ENCODE assay signal across 7 cellular contexts in the genomic region with DNA sequence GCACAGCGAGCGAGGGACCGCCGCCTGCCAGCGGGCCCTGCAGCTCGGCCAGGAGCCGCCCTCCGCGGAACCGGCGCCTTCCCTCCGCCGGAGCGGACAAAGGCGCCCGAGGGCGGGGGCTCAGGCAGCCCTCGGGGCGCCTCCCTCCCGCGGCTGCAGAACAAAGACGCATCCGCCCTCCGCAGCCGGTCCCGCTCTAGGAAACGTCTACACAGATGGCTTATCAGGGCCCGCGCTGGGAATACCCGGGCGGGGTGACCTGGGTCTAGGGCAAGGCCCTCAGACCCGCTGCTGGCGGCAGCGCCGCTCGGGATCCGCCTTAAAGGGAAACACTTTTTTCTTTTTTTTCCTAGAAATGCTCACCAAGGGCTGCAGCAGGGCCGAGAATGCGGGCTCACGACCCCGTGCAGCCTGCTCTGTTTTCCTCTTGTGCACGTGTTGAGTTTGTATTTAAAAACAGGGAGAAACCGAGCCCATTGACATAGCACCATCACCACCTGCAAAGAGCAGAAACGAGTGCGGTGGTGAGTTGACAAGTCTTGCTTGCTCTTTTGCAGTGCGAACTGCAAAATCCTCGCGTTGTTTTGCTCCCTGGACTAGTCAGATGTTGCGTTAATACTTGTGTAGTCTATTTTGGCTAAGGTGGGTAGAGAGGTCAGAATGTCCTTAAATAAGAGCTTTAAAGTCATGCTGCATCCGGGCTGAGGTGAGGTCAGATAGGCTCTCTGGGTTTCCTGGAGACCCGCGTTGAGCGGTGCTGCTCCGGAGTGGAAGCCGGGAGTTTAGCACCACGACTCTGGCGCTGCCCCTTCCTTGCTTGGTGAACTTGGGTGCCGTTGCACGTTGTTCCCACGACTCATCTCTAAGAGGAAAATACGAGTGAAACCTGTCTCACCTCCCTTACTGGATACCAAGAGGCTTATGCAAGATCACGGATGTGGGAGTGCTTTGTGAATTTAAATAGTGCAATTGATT. TPM values are rescaled to one million over a fixed set of nuclear protein-coding genes. Genes with fewer than 3 reads are reported as not detected.
DNase-seq lines count a peak whose midpoint lies in the region; ATAC-seq and TF ChIP-seq lines count a peak whose summit lies in the region.

No MANE protein-coding gene starts in this region.

- DNase-seq in NCI-H2029 (lab: John Stamatoyannopoulos, UW) (peak; percentile 58), chondrocyte (ENCODE audit: low spot score) (no peak), left colon (peak; percentile 76 to 77)
- DNase-seq in activated CD4-positive, CD25-positive, alpha-beta regulatory T cell (lab: John Stamatoyannopoulos, UW), result peak; percentile 10 to 36 (median 20)
- DNase-seq in stimulated activated CD4-positive, alpha-beta T cell treated with anti-CD3 and anti-CD28 coated beads, Interleukin-2, amount 100 ng/mL, for 24 hours, result peak; percentile 60 to 62

- H3K4me1 Mint-ChIP-seq in chondrocyte (ENCODE audit: low read depth), result peaks cover 40% of the 10 kb centered on the region

- peak; percentile 36 for ATAC-seq in GM18517 (IDR thresholded peaks at IDR 0.05; ENCODE audit: unreplicated experiment)
- ATAC-seq in HG02884 (IDR thresholded peaks at IDR 0.05; ENCODE audit: unreplicated experiment), result peak; percentile 27
- peak; percentile 51 for ATAC-seq in left colon

- H3K27me3 Mint-ChIP-seq in chondrocyte (ENCODE audit: low read depth), result no peaks in the 10 kb centered on the region

- H3K27ac Mint-ChIP-seq in chondrocyte (ENCODE audit: unreplicated experiment), result peak overlapping the region; percentile 93

- no peaks in the 10 kb centered on the region for H3K9me3 Mint-ChIP-seq in chondrocyte (ENCODE audit: low read depth)

- peak overlapping the region; percentile 84 for H3K4me3 Mint-ChIP-seq in chondrocyte (ENCODE audit: unreplicated experiment)

- intact Hi-C loops in left colon (cut with DNase I, micrococcal nuclease), result no loop called here

- H3K36me3 Mint-ChIP-seq in chondrocyte (ENCODE audit: low read depth), result no peaks in the 10 kb centered on the region

- TF ChIP-seq CTCF in chondrocyte (IDR thresholded peaks at IDR 0.05), result no peak

RNA-seq across cellular contexts. Expression of a gene that starts 1.1 kb away (rescaled TPM):
- total RNA-seq in chondrocyte (124 to 147 TPM (median 127 TPM) in 3 replicates), left colon (10 to 100 TPM; 11.5 to 13.3 TPM)

RNA-seq across cellular contexts. Expression of a gene that starts 41.7 kb away (rescaled TPM):
- total RNA-seq in chondrocyte (1.7 to 4.8 TPM (median 2.4 TPM) in 3 replicates), left colon (1 to 10 TPM in 1 of 2 donors, under 1 TPM in 1; 0.81 to 1.1 TPM)
